Comparison of ENCODE assay signal across 8 cellular contexts in genomic region chr3:196317702-196318467, GRCh38. TPM values are rescaled to one million over a fixed set of nuclear protein-coding genes. Genes with fewer than 3 reads are reported as not detected.
DNase-seq lines count a peak whose midpoint lies in the region; ATAC-seq, FAIRE-seq and TF ChIP-seq lines count a peak whose summit lies in the region.

TSS of gene DYNLT2B (minus strand) at chr3:196318240. CDS start at chr3:196318152, 88 bp downstream.

- POLR2A ChIA-PET in BJ (lab: Charles Lee) (no interaction called here), HepG2 (lab: Yijun Ruan, JAX) (interaction anchor here (0.6 to 1.8 kb wide), 13 partner anchors 9 to 186 kb away, joined by 3 to 10 read pairs (median 3); partner anchors contain the start of genes PCYT1A, RNF168 and UBXN7)

- ATAC-seq in HG03442 (IDR thresholded peaks at IDR 0.05; ENCODE audit: unreplicated experiment) (peak; percentile 83), HepG2 (peak; percentile 92)

- H3K4me1 Mint-ChIP-seq in activated CD4-positive, alpha-beta T cell treated with anti-CD3 and anti-CD28 coated beads, Interleukin-2, amount 10 ng/mL, durations not matched to agents 24 days and 14 days, result peaks cover 11% of the 10 kb centered on the region

- H3K9me3 Mint-ChIP-seq in activated CD4-positive, alpha-beta T cell treated with anti-CD3 and anti-CD28 coated beads, Interleukin-2, amount 10 ng/mL, durations not matched to agents 24 days and 14 days, result no peaks in the 10 kb centered on the region

- H4K20me1 ChIP-seq in HepG2 (ENCODE audit: insufficient read depth, low read length), result no peaks in the 10 kb centered on the region

- TF ChIP-seq RAD21 in HepG2 (CRISPR knock-in tag; IDR thresholded peaks at IDR 0.05), result peak; percentile 60

- intact Hi-C loops in activated CD4-positive, alpha-beta T cell treated with anti-CD3 and anti-CD28 coated beads, Interleukin-2, amount 10 ng/mL, durations not matched to agents 24 days and 14 days (cut with micrococcal nuclease), result loop anchor here (1.0 to 5.0 kb wide), 4 partner anchors 31 to 199 kb away; partner anchors contain the start of genes PCYT1A, RNF168 and SMCO1
- intact Hi-C loops in HepG2 (cut with micrococcal nuclease; ENCODE audit: unreplicated experiment), result no loop called here

- CTCF ChIA-PET in BJ (lab: Yijun Ruan, JAX) (interaction anchor here (0.6 kb wide), 2 partner anchors 169 to 206 kb away, joined by 3 read pairs; no protein-coding TSS in a partner anchor), HepG2 (lab: Yijun Ruan, JAX; ENCODE audit: low intra/inter-chr PET ratio, low total read pairs) (no interaction called here)

- peaks cover 8% of the 10 kb centered on the region for H3K36me3 Mint-ChIP-seq in activated CD4-positive, alpha-beta T cell treated with anti-CD3 and anti-CD28 coated beads, Interleukin-2, amount 10 ng/mL, durations not matched to agents 24 days and 14 days (ENCODE audit: low read depth)

- H2AFZ ChIP-seq in HepG2 (ENCODE audit: low read length), result no peak within 1 kb of the TSS

- TF ChIP-seq EP300 in HepG2 (IDR thresholded peaks at IDR 0.05; ENCODE audit: low read depth in 2 of 2, low read length in 2 of 2) (no peak), HepG2 (CRISPR knock-in tag; IDR thresholded peaks at IDR 0.05; ENCODE audit: borderline replicate concordance) (no peak)

- H3K36me3 ChIP-seq in BJ (ENCODE audit: control insufficient read depth, insufficient read depth, low read length) (no peaks in the 10 kb centered on the region), HepG2 (replicated peaks in 1 of 2; ENCODE audit: control insufficient read depth in 1 of 2, insufficient read depth in 2 of 2, low read length in 2 of 2) (no peaks in the 10 kb centered on the region)

- TF ChIP-seq POLR2A in HepG2 (IDR thresholded peaks at IDR 0.05; ENCODE audit: insufficient read depth in 1 of 2, low read depth in 2 of 2, low read length in 2 of 2), result peak; percentile 63 to 89

- H3K27ac Mint-ChIP-seq in activated CD4-positive, alpha-beta T cell treated with anti-CD3 and anti-CD28 coated beads, Interleukin-2, amount 10 ng/mL, durations not matched to agents 24 days and 14 days, result peak within 1 kb of the TSS; percentile 98

- peaks cover 37% of the 10 kb centered on the region for H3K4me1 ChIP-seq in HepG2 (ENCODE audit: insufficient read depth, low read length)

- WGBS in HepG2 (ENCODE audit: low lambda C conversion rate), result 0% methylated on average over 5 of the region's 90 CpGs

- DNase-seq in BJ (ENCODE audit: low read depth), result peak; percentile 59
- DNase-seq in GM19239 (ENCODE audit: insufficient read length, low spot score), result peak; percentile 97
- DNase-seq in NCI-H524 treated with DMSO at 0.1 percent for 48 hours (lab: John Stamatoyannopoulos, UW), result peak; percentile 47
- peak; percentile 97 for DNase-seq in activated CD4-positive, alpha-beta T cell treated with anti-CD3 and anti-CD28 coated beads, Interleukin-2, amount 10 ng/mL, durations not matched to agents 24 days and 14 days
- DNase-seq in cortex of kidney (lab: John Stamatoyannopoulos, UW), result peak; percentile 26
- peak; percentile 76 for DNase-seq in HepG2 (ENCODE audit: low spot score)
- peak; percentile 78 to 80 for DNase-seq in stimulated activated CD4-positive, alpha-beta T cell treated with anti-CD3 and anti-CD28 coated beads, Interleukin-2, amount 100 ng/mL, for 48 hours

- peak within 1 kb of the TSS; percentile 89 for H3K4me3 ChIP-seq in BJ (ENCODE audit: low read depth, low read length)
- peak within 1 kb of the TSS; percentile 70 to 94 (median 94) for H3K4me3 ChIP-seq in HepG2 (replicated peaks in 1 of 3; ENCODE audit: insufficient read depth in 1 of 3, low read depth in 2 of 3, low read length in 3 of 3)

- no peak for FAIRE-seq in GM19239 (lab: Jason Lieb, UNC)
- FAIRE-seq in HepG2 (lab: Jason Lieb, UNC), result no peak

- in situ Hi-C loops in HepG2 (cut with HindIII; ENCODE audit: extremely low pct_ligation_motif_present, low pct_unique_long_range_greater_than_20kb), result no loop called here

- no peaks in the 10 kb centered on the region for H3K27me3 Mint-ChIP-seq in activated CD4-positive, alpha-beta T cell treated with anti-CD3 and anti-CD28 coated beads, Interleukin-2, amount 10 ng/mL, durations not matched to agents 24 days and 14 days

- peak within 1 kb of the TSS; percentile 96 for H3K27ac ChIP-seq in HepG2 (ENCODE audit: extremely low read length, insufficient read depth, low read length)

- H3K4me3 Mint-ChIP-seq in activated CD4-positive, alpha-beta T cell treated with anti-CD3 and anti-CD28 coated beads, Interleukin-2, amount 10 ng/mL, durations not matched to agents 24 days and 14 days, result peak within 1 kb of the TSS; percentile 95

- no peaks in the 10 kb centered on the region for H3K9me3 ChIP-seq in HepG2 (ENCODE audit: low read length)

- no TSS peak for BruUV-seq in HepG2 (replicated peaks; lab: Mats Ljungman, UMichigan)

- no peaks in the 10 kb centered on the region for H3K79me2 ChIP-seq in HepG2 (ENCODE audit: insufficient read depth, low read length)

- H3K27me3 ChIP-seq in BJ (ENCODE audit: control insufficient read depth, insufficient read depth, low read length) (no peaks in the 10 kb centered on the region), HepG2 (ENCODE audit: control insufficient read depth in 1 of 2, insufficient read depth in 2 of 2, low read length in 2 of 2) (no peaks in the 10 kb centered on the region)

- H3K4me2 ChIP-seq in HepG2 (ENCODE audit: low read depth, low read length), result peak within 1 kb of the TSS; percentile 92

- peak within 1 kb of the TSS; percentile 86 for H3K9ac ChIP-seq in HepG2 (ENCODE audit: insufficient read depth, low read depth, low read length)

- TF ChIP-seq CTCF in BJ (IDR thresholded peaks at IDR 0.05; ENCODE audit: insufficient read depth, low read depth, low read length) (no peak), HepG2 (CRISPR knock-in tag; IDR thresholded peaks at IDR 0.05) (peak; percentile 51)

TF ChIP-seq in HepG2, 621 proteins besides CTCF, POLR2A, EP300 and RAD21 (continues in another document):
- TF ChIP-seq ZXDC (CRISPR knock-in tag; IDR thresholded peaks at IDR 0.05) (0 out of 2 replicates have a peak, but pooled peaks have one; percentile 69), ZNF441 (CRISPR knock-in tag; IDR thresholded peaks at IDR 0.05; ENCODE audit: borderline replicate concordance) (peak; percentile 38; the same call in 1 of the 2 replicates), KDM5B (CRISPR knock-in tag; IDR thresholded peaks at IDR 0.05; ENCODE audit: borderline replicate concordance) (peak; percentile 76), MXD4 (CRISPR knock-in tag; IDR thresholded peaks at IDR 0.05) (peak; percentile 81)
- TF ChIP-seq, protein P1, sequence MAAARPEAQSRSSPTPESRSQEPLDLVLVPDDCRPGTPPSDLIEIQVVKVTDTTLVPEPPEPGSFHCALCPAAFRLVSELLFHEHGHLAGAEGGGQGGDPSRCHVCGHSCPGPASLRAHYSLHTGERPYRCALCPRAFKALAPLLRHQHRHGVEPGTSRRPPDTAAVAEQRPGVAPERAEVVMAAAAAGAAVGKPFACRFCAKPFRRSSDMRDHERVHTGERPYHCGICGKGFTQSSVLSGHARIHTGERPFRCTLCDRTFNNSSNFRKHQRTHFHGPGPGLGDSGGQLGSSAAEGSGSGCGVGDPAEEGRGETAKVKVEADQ (CRISPR knock-in tag; IDR thresholded peaks at IDR 0.05; ENCODE audit: borderline replicate concordance), result peak; percentile 44; the same call in 1 of the 2 replicates

RNA-seq across cellular contexts. Expression of gene DYNLT2B, which starts in this region (rescaled TPM):
- polyA plus RNA-seq in BJ (2011; rRNA removed), result 7.6 and 11.1 TPM in 2 replicates
- 0.95 and 1.9 TPM in 2 replicates for polyA minus RNA-seq in BJ (2011; rRNA and poly(A)+ RNA removed)
- total RNA-seq in activated CD4-positive, alpha-beta T cell treated with anti-CD3 and anti-CD28 coated beads, Interleukin-2, amount 10 ng/mL, durations not matched to agents 24 days and 14 days, result 11.8 and 12.8 TPM in 2 replicates
- total RNA-seq in HepG2 (2016; rRNA removed; fragmentation: Illumina TruSeq; extraction: Trizol), result 7.0 and 11.2 TPM in 2 replicates
- total RNA-seq in HepG2 (2016; cell fraction: cytosol; rRNA removed; fragmentation: Illumina TruSeq; extraction: Trizol; ENCODE audit: low read depth), result 4.9 and 5.3 TPM in 2 replicates
- total RNA-seq in HepG2 (2016; cell fraction: insoluble cytoplasmic fraction; rRNA removed; fragmentation: Illumina TruSeq; extraction: Trizol), result 8.3 and 10.2 TPM in 2 replicates
- total RNA-seq in HepG2 (2016; cell fraction: membrane; rRNA removed; fragmentation: Illumina TruSeq; extraction: Trizol), result 5.7 and 6.2 TPM in 2 replicates
- 3.8 and 3.9 TPM in 2 replicates for total RNA-seq in HepG2 (2016; cell fraction: nucleus; rRNA removed; fragmentation: Illumina TruSeq; extraction: Trizol)
- 4.0 and 4.3 TPM in 2 replicates for polyA plus RNA-seq in HepG2 (2011; rRNA removed)
- 5.1 and 5.3 TPM in 2 replicates for polyA plus RNA-seq in HepG2 (2011; cell fraction: cytosol; rRNA removed)
- 1.4 and 1.5 TPM in 2 replicates for polyA plus RNA-seq in HepG2 (2011; cell fraction: nucleus; rRNA removed)
- polyA plus RNA-seq in HepG2 (2012), result 2.9 and 5.9 TPM in 2 replicates
- polyA plus RNA-seq in HepG2 (2016; cell fraction: cytosol; fragmentation: Illumina TruSeq; extraction: Trizol; ENCODE audit: low read depth), result 7.3 and 11.4 TPM in 2 replicates
- 12.5 and 14.4 TPM in 2 replicates for polyA plus RNA-seq in HepG2 (2016; cell fraction: insoluble cytoplasmic fraction; fragmentation: Illumina TruSeq; extraction: Trizol; ENCODE audit: low read depth)
- polyA plus RNA-seq in HepG2 (2016; cell fraction: membrane; fragmentation: Illumina TruSeq; extraction: Trizol; ENCODE audit: low read depth), result 5.9 and 8.0 TPM in 2 replicates
- 6.1 and 6.5 TPM in 2 replicates for polyA plus RNA-seq in HepG2 (2016; cell fraction: nucleus; fragmentation: Illumina TruSeq; extraction: Trizol; ENCODE audit: insufficient read depth, low read depth)
- polyA minus RNA-seq in HepG2 (2011; rRNA and poly(A)+ RNA removed; ENCODE audit: low replicate concordance), result 0.82 and 2.6 TPM in 2 replicates
- polyA minus RNA-seq in HepG2 (2011; cell fraction: cytosol; rRNA and poly(A)+ RNA removed), result not detected in 2 replicates
- polyA minus RNA-seq in HepG2 (2011; cell fraction: nucleus; rRNA and poly(A)+ RNA removed), result 1.7 and 3.4 TPM in 2 replicates

Comparison
In these comparisons a context has a peak if more than half of its experiments do, and no peak if none do; other contexts are left out.
1. Peak in every context shown above with its lines: DNase-seq, ATAC-seq, H3K4me3 ChIP-seq and H3K27ac ChIP-seq.
2. DNase-seq: peak in every context shown above with its lines; median percentile 97 in GM19239; 97 in activated CD4-positive, alpha-beta T cell treated with anti-CD3 and anti-CD28 coated beads, Interleukin-2, amount 10 ng/mL, durations not matched to agents 24 days and 14 days; 79 in stimulated activated CD4-positive, alpha-beta T cell treated with anti-CD3 and anti-CD28 coated beads, Interleukin-2, amount 100 ng/mL, for 48 hours; 76 in HepG2; 59 in BJ; 47 in NCI-H524 treated with DMSO at 0.1 percent for 48 hours; 26 in cortex of kidney.